Comparison of ENCODE assay signal across 12 cellular contexts in the genomic region with DNA sequence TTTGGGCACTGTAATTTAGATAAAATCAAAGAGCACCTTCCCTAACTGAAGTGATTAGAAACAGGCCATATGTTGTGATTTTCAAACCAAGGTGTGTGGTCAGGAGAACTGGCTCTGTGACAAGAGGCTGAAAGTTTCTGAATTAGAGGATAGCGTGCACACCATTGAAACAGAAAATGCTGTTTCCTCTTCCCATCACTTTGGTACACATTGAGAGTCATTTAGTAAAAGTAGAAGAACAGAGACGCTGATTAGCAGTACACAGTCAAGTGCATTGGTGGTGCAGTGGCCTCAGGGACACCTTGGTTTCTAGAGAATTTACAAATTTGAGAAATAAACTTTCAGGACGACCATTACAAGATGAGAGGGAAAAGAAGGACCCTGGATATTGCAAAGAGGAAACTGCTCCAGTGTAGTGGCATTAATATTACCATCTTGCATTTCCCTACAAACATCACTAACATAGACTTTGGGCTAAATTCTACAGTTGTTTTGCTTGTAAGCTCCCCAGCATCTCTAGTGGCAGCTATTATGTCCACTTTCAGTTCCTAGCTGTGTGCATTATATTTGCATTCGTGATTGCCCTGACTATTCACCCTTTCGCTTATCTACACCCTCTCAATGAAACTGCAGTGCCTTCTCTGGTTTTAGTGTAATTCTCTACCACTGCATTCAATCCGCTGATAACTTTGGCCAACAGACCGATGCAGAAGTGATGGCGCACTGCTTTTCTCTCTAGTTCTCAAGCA.
"Had no signal": no experiment of that assay in that cellular context is flagged by ENCODE, and none has a peak within 500 bp of the region (broad histone marks: within the 10 kb centered on the region; RNA-seq: fewer than 3 reads in every experiment).

No MANE protein-coding gene starts in this region.

- ATAC-seq: activated T-cell treated with anti-CD3 and anti-CD28 coated beads, Interleukin-2, amount 50 U/mL, for 4 hours; lower lobe of right lung had no signal

- H3K27me3 ChIP-seq: brain microvascular endothelial cell, upper lobe of left lung had no signal

- H3K4me3 ChIP-seq: lower lobe of right lung, upper lobe of left lung had no signal

- DNase-seq: activated CD4-positive, alpha-beta memory T cell treated with anti-CD3 and anti-CD28 coated beads for 36 hours; activated CD4-positive, alpha-beta T cell treated with anti-CD3 and anti-CD28 coated beads for 1 hour; activated effector memory CD4-positive, alpha-beta T cell treated with anti-CD3 and anti-CD28 coated beads, Interleukin-2, amount 50 U/mL, for 16 hours; activated naive CD8-positive, alpha-beta T cell treated with anti-CD3 and anti-CD28 coated beads for 36 hours; activated T-cell treated with anti-CD3 and anti-CD28 coated beads, Interleukin-2, amount 50 U/mL, for 4 hours; brain microvascular endothelial cell; cerebellar nuclear complex; hypothalamus; kidney glomerular epithelial cell; lower lobe of right lung; stimulated activated CD4-positive, alpha-beta T cell treated with anti-CD3 and anti-CD28 coated beads, Interleukin-4, amount 100 ng/mL, for 1 hour; upper lobe of left lung had no signal

- H3K4me1 ChIP-seq: lower lobe of right lung, upper lobe of left lung had no signal

- H3K27ac ChIP-seq: brain microvascular endothelial cell, lower lobe of right lung, upper lobe of left lung had no signal

- H3K36me3 ChIP-seq: brain microvascular endothelial cell, lower lobe of right lung, upper lobe of left lung had no signal

- H3K9me3 ChIP-seq: lower lobe of right lung, upper lobe of left lung had no signal
